Comparison of ENCODE assay signal across 1 cellular context in genomic region chr5:108093186-108093585, GRCh38.
TF ChIP-seq lines count a peak whose summit lies in the region.

No MANE protein-coding gene starts in this region.

TF ChIP-seq in H1, 55 proteins besides CTCF, POLR2A, EP300 and RAD21:
- TF ChIP-seq TCF12 (IDR thresholded peaks at IDR 0.05; ENCODE audit: low read depth, low read length) (no peak), TBP (IDR thresholded peaks at IDR 0.05; ENCODE audit: low read depth, low read length) (no peak), ASH2L (IDR thresholded peaks at IDR 0.05; ENCODE audit: low read length) (no peak), TAF1 (IDR thresholded peaks at IDR 0.05; ENCODE audit: low read depth, low read length) (no peak), SP2 (IDR thresholded peaks at IDR 0.05; ENCODE audit: low read length) (no peak), KDM5A (IDR thresholded peaks at IDR 0.05; ENCODE audit: low read length) (no peak), SUZ12 (IDR thresholded peaks at IDR 0.05; ENCODE audit: low read length) (no peak), JUN (IDR thresholded peaks at IDR 0.05; ENCODE audit: low read depth, low read length) (no peak), TEAD4 (IDR thresholded peaks at IDR 0.05; ENCODE audit: low read depth, low read length) (no peak), POU5F1 (IDR thresholded peaks at IDR 0.05; ENCODE audit: low read depth, low read length) (no peak), CHD1 (IDR thresholded peaks at IDR 0.05; ENCODE audit: low read depth, low read length) (no peak), CHD7 (IDR thresholded peaks at IDR 0.05; ENCODE audit: insufficient replicate concordance, low read length) (no peak), SIRT6 (IDR thresholded peaks at IDR 0.05; ENCODE audit: low read length) (no peak), CBX5 (IDR thresholded peaks at IDR 0.05; ENCODE audit: low read depth, low read length) (no peak), E2F6 (IDR thresholded peaks at IDR 0.05) (no peak), JUND (IDR thresholded peaks at IDR 0.05; ENCODE audit: low read length) (no peak), CEBPB (IDR thresholded peaks at IDR 0.05; ENCODE audit: low read depth, low read length) (no peak), EGR1 (IDR thresholded peaks at IDR 0.05; ENCODE audit: borderline replicate concordance, low read depth, low read length) (no peak), TAF7 (optimal IDR thresholded peaks at IDR 0.05; ENCODE audit: borderline replicate concordance, low read depth, low read length) (no peak)
TF ChIP-seq in H1: peak in this region for 0.
